In the genomic region with DNA sequence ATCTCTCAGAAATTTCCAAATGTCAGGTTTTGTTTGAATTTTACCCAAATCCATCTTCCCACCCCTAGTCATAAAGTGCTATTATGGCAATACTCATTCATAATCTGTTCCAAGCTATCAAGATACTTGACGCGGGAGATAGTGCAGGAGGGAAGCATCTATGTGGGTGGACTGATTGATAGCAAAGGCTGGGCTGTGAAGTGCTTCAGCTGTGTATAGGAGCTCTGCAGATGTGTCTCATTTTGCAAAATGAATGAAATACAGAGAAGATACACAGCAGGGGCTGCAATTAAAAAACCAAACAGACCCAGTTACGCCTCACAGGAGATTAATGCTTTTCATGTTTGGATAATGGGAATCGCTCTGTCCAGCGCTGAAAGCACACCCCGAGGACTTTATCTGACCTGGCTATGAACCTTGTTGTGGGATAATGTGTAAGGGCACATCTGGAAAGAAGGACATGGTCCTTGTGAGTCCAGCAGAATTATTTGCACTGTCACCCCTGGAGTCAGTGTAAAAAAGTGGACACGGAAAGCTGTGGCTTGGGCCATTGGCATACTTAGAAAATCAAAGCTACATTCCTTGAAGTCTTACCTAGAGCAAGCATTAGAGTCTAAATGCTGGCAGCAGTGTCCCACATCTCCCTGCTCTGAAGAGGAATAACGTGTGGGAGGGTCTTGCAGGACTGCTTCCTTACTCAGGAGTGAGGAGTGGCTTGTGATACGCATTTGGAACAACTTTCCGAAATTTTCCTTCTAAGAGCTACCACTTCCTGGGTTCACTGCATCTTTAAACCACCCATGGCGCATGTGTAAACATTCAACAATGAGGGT, we compare ENCODE assay signal across 12 cellular contexts. TPM values are rescaled to one million over a fixed set of nuclear protein-coding genes. Genes with fewer than 3 reads are reported as not detected.
A peak's percentile ranks its signal among the peaks of the same experiment; 100 is the strongest.
DNase-seq lines count a peak whose midpoint lies in the region; ATAC-seq, FAIRE-seq and TF ChIP-seq lines count a peak whose summit lies in the region.
"Had no signal": no experiment of that assay in that cellular context is flagged by ENCODE, and none has a peak within 500 bp of the region (broad histone marks: within the 10 kb centered on the region; RNA-seq: fewer than 3 reads in every experiment).

No MANE protein-coding gene starts in this region.

- no peak overlapping the region for H3K27ac ChIP-seq in left ventricle myocardium inferior (replicated peaks)
- H3K27ac ChIP-seq in mesodermal cell (ENCODE audit: low read depth, low read length, severe bottlenecking): peak overlapping the region; percentile 52

- TF ChIP-seq CTCF in left ventricle myocardium inferior (IDR thresholded peaks at IDR 0.05; ENCODE audit: borderline replicate concordance): no peak
- no peak for TF ChIP-seq CTCF in astrocyte of the cerebellum (IDR thresholded peaks at IDR 0.05; ENCODE audit: low read depth, low read length, missing control alignments)
- no peak for TF ChIP-seq CTCF in chondrocyte (IDR thresholded peaks at IDR 0.05)

- ATAC-seq in GM21515 (IDR thresholded peaks at IDR 0.05; ENCODE audit: unreplicated experiment): no peak

- H3K4me1 Mint-ChIP-seq in chondrocyte (ENCODE audit: low read depth): peaks cover 35% of the 10 kb centered on the region

- H3K9me3 Mint-ChIP-seq in chondrocyte (ENCODE audit: low read depth): no peaks in the 10 kb centered on the region
- H3K9me3 Mint-ChIP-seq: activated CD4-positive, alpha-beta memory T cell treated with anti-CD3 and anti-CD28 coated beads, Interleukin-2, amount 10 ng/mL, durations not matched to agents 7 days and 5 days had no signal

- H3K36me3 ChIP-seq in left ventricle myocardium inferior (no peaks in the 10 kb centered on the region), mesodermal cell (ENCODE audit: control insufficient read depth, insufficient read depth, low read length) (no peaks in the 10 kb centered on the region)

- H3K36me3 Mint-ChIP-seq in chondrocyte (ENCODE audit: low read depth): no peaks in the 10 kb centered on the region

- DNase-seq in left ventricle myocardium inferior (no peak), cardiac septum (ENCODE audit: low spot score) (no peak), astrocyte of the cerebellum (ENCODE audit: low read depth) (peak; percentile 39), urothelium cell line (ENCODE audit: low spot score) (peak; percentile 23), chondrocyte (ENCODE audit: low spot score) (no peak), HTR-8/SVneo (ENCODE audit: insufficient read length, low spot score) (no peak)
- DNase-seq: activated CD4-positive, alpha-beta memory T cell treated with anti-CD3 and anti-CD28 coated beads, Interleukin-2, amount 10 ng/mL, durations not matched to agents 7 days and 5 days; EL; KG1; NCI-H510A had no signal

- H3K27me3 ChIP-seq in left ventricle myocardium inferior (ENCODE audit: low read depth): peaks cover 6% of the 10 kb centered on the region

- in situ Hi-C loops in astrocyte of the cerebellum (cut with HindIII; ENCODE audit: low sequenced_read_pairs): no loop called here

- no peak overlapping the region for H3K4me3 Mint-ChIP-seq in chondrocyte (ENCODE audit: unreplicated experiment)
- H3K4me3 Mint-ChIP-seq: activated CD4-positive, alpha-beta memory T cell treated with anti-CD3 and anti-CD28 coated beads, Interleukin-2, amount 10 ng/mL, durations not matched to agents 7 days and 5 days had no signal

- intact Hi-C loops in left ventricle myocardium inferior (cut with micrococcal nuclease): no loop called here
- intact Hi-C loops in cardiac septum (cut with DNase I): loop anchor here (5.0 kb wide), 1 partner anchor 103 kb away; no protein-coding TSS in a partner anchor

- H3K4me3 ChIP-seq in left ventricle myocardium inferior (peak overlapping the region; percentile 65), astrocyte of the cerebellum (ENCODE audit: low read depth, low read length) (peak overlapping the region; percentile 12), mesodermal cell (ENCODE audit: extremely low read depth, insufficient read depth, low read length, poor library complexity, severe bottlenecking) (peak overlapping the region; percentile 43)

- FAIRE-seq in urothelium cell line (lab: Jason Lieb, UNC) (no peak), HTR-8/SVneo (lab: Jason Lieb, UNC) (no peak)

- no peaks in the 10 kb centered on the region for H3K27me3 Mint-ChIP-seq in chondrocyte (ENCODE audit: low read depth)

- no peaks in the 10 kb centered on the region for H3K9me3 ChIP-seq in left ventricle myocardium inferior (replicated peaks)
- no peaks in the 10 kb centered on the region for H3K9me3 ChIP-seq in mesodermal cell (ENCODE audit: control insufficient read depth, low read length)

- 68 to 75% methylated on average over 6 of the region's 11 CpGs for WGBS in mesodermal cell (ENCODE audit: insufficient coverage in 2 of 2), 2 experiments

- no peak overlapping the region for H3K27ac Mint-ChIP-seq in chondrocyte (ENCODE audit: unreplicated experiment)
- H3K27ac Mint-ChIP-seq: activated CD4-positive, alpha-beta memory T cell treated with anti-CD3 and anti-CD28 coated beads, Interleukin-2, amount 10 ng/mL, durations not matched to agents 7 days and 5 days had no signal

- H3K4me1 ChIP-seq in left ventricle myocardium inferior: peaks cover 47% of the 10 kb centered on the region
- H3K4me1 ChIP-seq in mesodermal cell (ENCODE audit: control insufficient read depth, insufficient read depth, low read length, poor library complexity, severe bottlenecking): peaks cover 48% of the 10 kb centered on the region

RNA-seq across cellular contexts. Expression of a gene that starts 2.5 kb away (rescaled TPM):
- total RNA-seq in left ventricle myocardium inferior: 376 TPM
- 231 TPM for total RNA-seq in cardiac septum
- polyA plus RNA-seq in mesodermal cell (2013, experiment 1 of 2): 5.5 TPM
- 9.5 TPM for polyA plus RNA-seq in mesodermal cell (2013, experiment 2 of 2)
- total RNA-seq in chondrocyte: 0.33 to 0.42 TPM (median 0.39 TPM) in 3 replicates

Comparison
In these comparisons a context has a peak if more than half of its experiments do, and no peak if none do; other contexts are left out.
1. DNase-seq: peak in astrocyte of the cerebellum (single experiment) and urothelium cell line (single experiment); none in left ventricle myocardium inferior (single experiment), cardiac septum (single experiment), chondrocyte (single experiment) and HTR-8/SVneo (single experiment).
2. H3K4me3 ChIP-seq: peak in every context shown above with its lines; median percentile 65 in left ventricle myocardium inferior; 43 in mesodermal cell; 12 in astrocyte of the cerebellum.
3. RNA of a gene that starts 2.5 kb away (total RNA-seq): 376 TPM in left ventricle myocardium inferior (single experiment) and 231 TPM in cardiac septum (single experiment); 0.33 to 0.42 TPM in chondrocyte; every median in the first group is over 100 times any median in the second.